Comparison of ENCODE assay signal across 1 cellular context in the genomic region with DNA sequence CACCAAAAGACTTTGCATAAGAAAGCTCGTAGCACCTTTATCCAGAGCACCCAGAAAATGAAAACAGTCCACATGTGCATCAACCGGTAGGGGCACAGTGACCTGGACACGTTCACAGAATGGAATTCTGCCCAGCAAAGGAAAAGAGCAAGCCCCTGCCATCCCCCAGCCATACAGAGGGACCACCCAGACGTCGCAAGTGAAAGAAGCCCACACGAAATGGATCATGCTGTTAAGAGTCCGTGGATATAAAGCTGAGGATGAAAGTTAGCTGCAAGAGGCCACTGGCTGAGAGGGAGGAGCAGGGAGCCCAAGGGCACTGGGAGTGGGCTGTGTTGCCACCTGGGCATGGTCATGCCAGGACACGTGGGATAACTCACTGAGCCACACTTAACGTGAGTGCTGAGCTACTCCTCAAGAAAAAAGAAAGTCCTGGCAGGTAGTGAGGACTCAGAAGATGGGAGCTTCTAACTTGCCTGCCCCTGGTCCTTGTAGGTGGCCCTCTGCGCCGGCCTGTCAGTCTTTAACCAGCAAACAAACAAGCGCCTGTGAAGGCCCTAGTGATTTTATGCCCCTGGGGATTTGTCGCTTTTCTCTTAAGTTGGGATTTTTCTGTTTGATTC.
TF ChIP-seq lines count a peak whose summit lies in the region.

No MANE protein-coding gene starts in this region.

TF ChIP-seq in GM23338, 12 proteins besides CTCF, POLR2A, EP300 and RAD21 (continued from another document):
- TF ChIP-seq, protein P1, sequence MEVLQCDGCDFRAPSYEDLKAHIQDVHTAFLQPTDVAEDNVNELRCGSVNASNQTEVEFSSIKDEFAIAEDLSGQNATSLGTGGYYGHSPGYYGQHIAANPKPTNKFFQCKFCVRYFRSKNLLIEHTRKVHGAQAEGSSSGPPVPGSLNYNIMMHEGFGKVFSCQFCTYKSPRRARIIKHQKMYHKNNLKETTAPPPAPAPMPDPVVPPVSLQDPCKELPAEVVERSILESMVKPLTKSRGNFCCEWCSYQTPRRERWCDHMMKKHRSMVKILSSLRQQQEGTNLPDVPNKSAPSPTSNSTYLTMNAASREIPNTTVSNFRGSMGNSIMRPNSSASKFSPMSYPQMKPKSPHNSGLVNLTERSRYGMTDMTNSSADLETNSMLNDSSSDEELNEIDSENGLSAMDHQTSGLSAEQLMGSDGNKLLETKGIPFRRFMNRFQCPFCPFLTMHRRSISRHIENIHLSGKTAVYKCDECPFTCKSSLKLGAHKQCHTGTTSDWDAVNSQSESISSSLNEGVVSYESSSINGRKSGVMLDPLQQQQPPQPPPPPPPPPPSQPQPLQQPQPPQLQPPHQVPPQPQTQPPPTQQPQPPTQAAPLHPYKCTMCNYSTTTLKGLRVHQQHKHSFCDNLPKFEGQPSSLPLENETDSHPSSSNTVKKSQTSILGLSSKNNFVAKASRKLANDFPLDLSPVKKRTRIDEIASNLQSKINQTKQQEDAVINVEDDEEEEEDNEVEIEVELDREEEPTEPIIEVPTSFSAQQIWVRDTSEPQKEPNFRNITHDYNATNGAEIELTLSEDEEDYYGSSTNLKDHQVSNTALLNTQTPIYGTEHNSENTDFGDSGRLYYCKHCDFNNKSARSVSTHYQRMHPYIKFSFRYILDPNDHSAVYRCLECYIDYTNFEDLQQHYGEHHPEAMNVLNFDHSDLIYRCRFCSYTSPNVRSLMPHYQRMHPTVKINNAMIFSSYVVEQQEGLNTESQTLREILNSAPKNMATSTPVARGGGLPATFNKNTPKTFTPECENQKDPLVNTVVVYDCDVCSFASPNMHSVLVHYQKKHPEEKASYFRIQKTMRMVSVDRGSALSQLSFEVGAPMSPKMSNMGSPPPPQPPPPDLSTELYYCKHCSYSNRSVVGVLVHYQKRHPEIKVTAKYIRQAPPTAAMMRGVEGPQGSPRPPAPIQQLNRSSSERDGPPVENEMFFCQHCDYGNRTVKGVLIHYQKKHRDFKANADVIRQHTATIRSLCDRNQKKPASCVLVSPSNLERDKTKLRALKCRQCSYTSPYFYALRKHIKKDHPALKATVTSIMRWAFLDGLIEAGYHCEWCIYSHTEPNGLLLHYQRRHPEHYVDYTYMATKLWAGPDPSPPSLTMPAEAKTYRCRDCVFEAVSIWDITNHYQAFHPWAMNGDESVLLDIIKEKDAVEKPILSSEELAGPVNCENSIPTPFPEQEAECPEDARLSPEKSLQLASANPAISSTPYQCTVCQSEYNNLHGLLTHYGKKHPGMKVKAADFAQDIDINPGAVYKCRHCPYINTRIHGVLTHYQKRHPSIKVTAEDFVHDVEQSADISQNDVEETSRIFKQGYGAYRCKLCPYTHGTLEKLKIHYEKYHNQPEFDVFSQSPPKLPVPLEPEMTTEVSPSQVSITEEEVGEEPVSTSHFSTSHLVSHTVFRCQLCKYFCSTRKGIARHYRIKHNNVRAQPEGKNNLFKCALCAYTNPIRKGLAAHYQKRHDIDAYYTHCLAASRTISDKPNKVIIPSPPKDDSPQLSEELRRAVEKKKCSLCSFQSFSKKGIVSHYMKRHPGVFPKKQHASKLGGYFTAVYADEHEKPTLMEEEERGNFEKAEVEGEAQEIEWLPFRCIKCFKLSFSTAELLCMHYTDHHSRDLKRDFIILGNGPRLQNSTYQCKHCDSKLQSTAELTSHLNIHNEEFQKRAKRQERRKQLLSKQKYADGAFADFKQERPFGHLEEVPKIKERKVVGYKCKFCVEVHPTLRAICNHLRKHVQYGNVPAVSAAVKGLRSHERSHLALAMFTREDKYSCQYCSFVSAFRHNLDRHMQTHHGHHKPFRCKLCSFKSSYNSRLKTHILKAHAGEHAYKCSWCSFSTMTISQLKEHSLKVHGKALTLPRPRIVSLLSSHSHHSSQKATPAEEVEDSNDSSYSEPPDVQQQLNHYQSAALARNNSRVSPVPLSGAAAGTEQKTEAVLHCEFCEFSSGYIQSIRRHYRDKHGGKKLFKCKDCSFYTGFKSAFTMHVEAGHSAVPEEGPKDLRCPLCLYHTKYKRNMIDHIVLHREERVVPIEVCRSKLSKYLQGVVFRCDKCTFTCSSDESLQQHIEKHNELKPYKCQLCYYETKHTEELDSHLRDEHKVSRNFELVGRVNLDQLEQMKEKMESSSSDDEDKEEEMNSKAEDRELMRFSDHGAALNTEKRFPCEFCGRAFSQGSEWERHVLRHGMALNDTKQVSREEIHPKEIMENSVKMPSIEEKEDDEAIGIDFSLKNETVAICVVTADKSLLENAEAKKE (CRISPR knock-in tag; IDR thresholded peaks at IDR 0.05), result no peak
- TF ChIP-seq, protein P2, sequence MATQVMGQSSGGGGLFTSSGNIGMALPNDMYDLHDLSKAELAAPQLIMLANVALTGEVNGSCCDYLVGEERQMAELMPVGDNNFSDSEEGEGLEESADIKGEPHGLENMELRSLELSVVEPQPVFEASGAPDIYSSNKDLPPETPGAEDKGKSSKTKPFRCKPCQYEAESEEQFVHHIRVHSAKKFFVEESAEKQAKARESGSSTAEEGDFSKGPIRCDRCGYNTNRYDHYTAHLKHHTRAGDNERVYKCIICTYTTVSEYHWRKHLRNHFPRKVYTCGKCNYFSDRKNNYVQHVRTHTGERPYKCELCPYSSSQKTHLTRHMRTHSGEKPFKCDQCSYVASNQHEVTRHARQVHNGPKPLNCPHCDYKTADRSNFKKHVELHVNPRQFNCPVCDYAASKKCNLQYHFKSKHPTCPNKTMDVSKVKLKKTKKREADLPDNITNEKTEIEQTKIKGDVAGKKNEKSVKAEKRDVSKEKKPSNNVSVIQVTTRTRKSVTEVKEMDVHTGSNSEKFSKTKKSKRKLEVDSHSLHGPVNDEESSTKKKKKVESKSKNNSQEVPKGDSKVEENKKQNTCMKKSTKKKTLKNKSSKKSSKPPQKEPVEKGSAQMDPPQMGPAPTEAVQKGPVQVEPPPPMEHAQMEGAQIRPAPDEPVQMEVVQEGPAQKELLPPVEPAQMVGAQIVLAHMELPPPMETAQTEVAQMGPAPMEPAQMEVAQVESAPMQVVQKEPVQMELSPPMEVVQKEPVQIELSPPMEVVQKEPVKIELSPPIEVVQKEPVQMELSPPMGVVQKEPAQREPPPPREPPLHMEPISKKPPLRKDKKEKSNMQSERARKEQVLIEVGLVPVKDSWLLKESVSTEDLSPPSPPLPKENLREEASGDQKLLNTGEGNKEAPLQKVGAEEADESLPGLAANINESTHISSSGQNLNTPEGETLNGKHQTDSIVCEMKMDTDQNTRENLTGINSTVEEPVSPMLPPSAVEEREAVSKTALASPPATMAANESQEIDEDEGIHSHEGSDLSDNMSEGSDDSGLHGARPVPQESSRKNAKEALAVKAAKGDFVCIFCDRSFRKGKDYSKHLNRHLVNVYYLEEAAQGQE (IDR thresholded peaks at IDR 0.05; ENCODE audit: unreplicated experiment), result no peak
- no peak for TF ChIP-seq JUNB (IDR thresholded peaks at IDR 0.05; ENCODE audit: unreplicated experiment)
- TF ChIP-seq POLR2AphosphoS5 (IDR thresholded peaks at IDR 0.05; ENCODE audit: low read depth), result no peak
- no peak for TF ChIP-seq STAT1 (IDR thresholded peaks at IDR 0.05; ENCODE audit: unreplicated experiment)
- no peak for TF ChIP-seq EZH2 (IDR thresholded peaks at IDR 0.05; ENCODE audit: low read depth, unreplicated experiment)
